In the genomic region with DNA sequence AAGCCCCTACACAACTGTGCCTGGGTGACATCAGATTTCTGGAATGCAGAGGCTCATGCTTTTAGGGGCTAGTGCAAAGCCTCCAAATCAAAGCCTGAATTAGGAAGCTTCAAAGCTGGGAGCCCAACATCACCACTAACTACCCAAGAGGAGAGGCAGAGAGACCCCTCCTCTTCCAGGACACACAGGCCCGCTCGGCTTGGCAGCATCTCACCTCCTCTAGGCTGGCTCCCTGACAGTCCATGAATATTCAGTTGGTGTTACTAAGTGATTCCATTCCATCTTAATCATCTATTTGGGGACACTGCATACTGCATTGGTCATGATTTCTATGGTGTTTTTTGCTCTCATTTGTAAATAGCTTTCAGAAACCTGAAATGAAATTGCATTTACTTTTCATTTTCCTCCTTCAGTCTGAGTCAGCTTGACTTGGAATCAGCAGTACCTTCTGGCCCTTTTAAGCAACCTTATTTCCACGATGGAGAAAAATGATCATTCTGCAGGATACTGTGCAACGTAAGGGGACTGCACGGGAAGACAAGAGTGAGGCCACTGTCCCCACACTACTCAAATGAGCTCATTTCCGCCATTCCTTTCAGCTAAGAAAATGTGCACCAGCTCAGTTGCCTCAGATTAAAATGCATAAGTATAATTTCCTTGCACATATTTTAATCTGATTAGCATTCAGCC, we compare ENCODE assay signal across 15 cellular contexts.
A peak's percentile ranks its signal among the peaks of the same experiment; 100 is the strongest.
DNase-seq lines count a peak whose midpoint lies in the region; ATAC-seq and TF ChIP-seq lines count a peak whose summit lies in the region.
"Had no signal": no experiment of that assay in that cellular context is flagged by ENCODE, and none has a peak within 500 bp of the region (broad histone marks: within the 10 kb centered on the region; RNA-seq: fewer than 3 reads in every experiment).

No MANE protein-coding gene starts in this region.

- H3K4me3 ChIP-seq in SU-DHL-6 (ENCODE audit: insufficient read depth, low read length, poor library complexity, severe bottlenecking) (peak overlapping the region; percentile 17), smooth muscle cell (no peak overlapping the region)
- H3K4me3 ChIP-seq: BLaER1 treated with 17β-estradiol and CSF1 and Interleukin-3, amounts not matched to agents 10 nM and 100 nM; MG63; sigmoid colon had no signal

- H3K4me2 ChIP-seq in SU-DHL-6 (ENCODE audit: low read depth, low read length, poor library complexity, severe bottlenecking) (peak overlapping the region; percentile 52), smooth muscle cell (no peak overlapping the region)

- H3K9me2 ChIP-seq in SU-DHL-6 (replicated peaks; ENCODE audit: insufficient read depth, low read length): no peaks in the 10 kb centered on the region

- H3K36me3 ChIP-seq in SU-DHL-6 (ENCODE audit: low read length) (no peaks in the 10 kb centered on the region), smooth muscle cell (ENCODE audit: low read depth) (no peaks in the 10 kb centered on the region)
- H3K36me3 ChIP-seq: BLaER1 treated with 17β-estradiol and CSF1 and Interleukin-3, amounts not matched to agents 10 nM and 100 nM; MG63; sigmoid colon; WERI-Rb-1 had no signal

- H3K9me3 ChIP-seq in SU-DHL-6 (ENCODE audit: insufficient read depth, low read length): no peaks in the 10 kb centered on the region
- H3K9me3 ChIP-seq in smooth muscle cell (replicated peaks; ENCODE audit: low read depth): no peaks in the 10 kb centered on the region

- H4K20me1 ChIP-seq in SU-DHL-6 (ENCODE audit: low read depth, low read length) (no peaks in the 10 kb centered on the region), smooth muscle cell (ENCODE audit: low read depth) (no peaks in the 10 kb centered on the region)
- H4K20me1 ChIP-seq: BLaER1 treated with 17β-estradiol and CSF1 and Interleukin-3, amounts not matched to agents 10 nM and 100 nM had no signal

- H3K4me1 ChIP-seq in smooth muscle cell (ENCODE audit: low read depth): peaks cover 3% of the 10 kb centered on the region
- H3K4me1 ChIP-seq: sigmoid colon had no signal

- TF ChIP-seq CTCF in SU-DHL-6 (IDR thresholded peaks at IDR 0.05; ENCODE audit: insufficient read depth, low read length, poor library complexity, severe bottlenecking) (no peak), smooth muscle cell (IDR thresholded peaks at IDR 0.05; ENCODE audit: borderline replicate concordance, insufficient read depth, poor library complexity, severe bottlenecking) (no peak)

- no peaks in the 10 kb centered on the region for H3K79me2 ChIP-seq in SU-DHL-6 (ENCODE audit: insufficient read depth, low read length)
- H3K79me2 ChIP-seq in smooth muscle cell (ENCODE audit: low read depth): no peaks in the 10 kb centered on the region

- H3K27ac ChIP-seq in SU-DHL-6 (ENCODE audit: low read depth, low read length) (peak overlapping the region; percentile 67), smooth muscle cell (ENCODE audit: low read depth) (peak overlapping the region; percentile 9)
- H3K27ac ChIP-seq: BLaER1 treated with 17β-estradiol and CSF1 and Interleukin-3, amounts not matched to agents 10 nM and 100 nM; sigmoid colon; WERI-Rb-1 had no signal

- peaks cover 6% of the 10 kb centered on the region for H3F3A ChIP-seq in SU-DHL-6 (ENCODE audit: insufficient read depth)
- H3F3A ChIP-seq in smooth muscle cell (ENCODE audit: low read depth): no peaks in the 10 kb centered on the region

- peak; percentile 63 for ATAC-seq in GM18868 (IDR thresholded peaks at IDR 0.05; ENCODE audit: unreplicated experiment)
- peak; percentile 58 for ATAC-seq in HG02885 (IDR thresholded peaks at IDR 0.05; ENCODE audit: poor library complexity, unreplicated experiment)
- no peak for ATAC-seq in GM21381 (IDR thresholded peaks at IDR 0.05; ENCODE audit: unreplicated experiment)
- ATAC-seq: natural killer cell, SK-N-SH treated with all-trans-retinoic acid at 6 μM for 48 hours had no signal

- no peaks in the 10 kb centered on the region for H3K27me3 ChIP-seq in SU-DHL-6 (ENCODE audit: low read length)
- no peaks in the 10 kb centered on the region for H3K27me3 ChIP-seq in smooth muscle cell (ENCODE audit: low read depth)
- H3K27me3 ChIP-seq: BLaER1 treated with 17β-estradiol and CSF1 and Interleukin-3, amounts not matched to agents 10 nM and 100 nM; MG63; sigmoid colon had no signal

- WGBS in smooth muscle cell (ENCODE audit: low lambda C conversion rate): 91% methylated on average over 6 of the region's 6 CpGs

- H3K9ac ChIP-seq in SU-DHL-6 (ENCODE audit: low read length) (0 out of 2 replicates have a peak overlapping the region, but pooled peaks have one; percentile 2), smooth muscle cell (ENCODE audit: low read depth) (peak overlapping the region; percentile 11)
- H3K9ac ChIP-seq: BLaER1 treated with 17β-estradiol and CSF1 and Interleukin-3, amounts not matched to agents 10 nM and 100 nM had no signal

- DNase-seq in smooth muscle cell (lab: John Stamatoyannopoulos, UW; ENCODE audit: unreplicated experiment): no peak
- no peak for DNase-seq in NOMO-1 treated with dmso at 0.1 percent for 144 hours (lab: John Stamatoyannopoulos, UW; ENCODE audit: unreplicated experiment)
- DNase-seq in CD1c-positive myeloid dendritic cell (ENCODE audit: extremely low spot score): no peak
- DNase-seq: activated naive CD8-positive, alpha-beta T cell treated with anti-CD3 and anti-CD28 coated beads for 36 hours; MG63; natural killer cell; NCI-H2107; sigmoid colon; WERI-Rb-1 had no signal

- H2AFZ ChIP-seq in SU-DHL-6 (ENCODE audit: low read depth, low read length, severe bottlenecking) (peak overlapping the region; percentile 75), smooth muscle cell (ENCODE audit: low read depth) (no peak overlapping the region)
